ENCODE assay signal across 10 cellular contexts in the genomic region with DNA sequence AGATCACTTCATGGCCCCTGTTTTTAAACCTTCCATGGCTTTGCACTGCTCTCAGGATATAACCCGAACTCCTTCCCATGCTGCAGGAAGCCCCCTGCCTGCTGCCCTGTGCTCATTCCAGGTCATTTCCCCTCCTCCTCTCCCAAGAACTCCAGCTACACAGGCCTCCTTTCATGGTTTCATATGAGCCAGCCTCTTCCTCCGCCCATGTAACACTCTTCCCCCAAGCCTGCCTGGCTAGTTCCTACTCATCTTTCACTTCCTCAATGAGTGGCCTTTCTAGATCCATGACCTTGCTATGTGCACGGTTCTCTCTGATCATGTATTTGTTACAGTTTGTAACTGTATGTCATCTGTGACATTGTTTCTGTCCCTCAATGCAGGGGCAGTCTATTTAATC. TPM values are rescaled to one million over a fixed set of nuclear protein-coding genes. Genes with fewer than 3 reads are reported as not detected.
A peak's percentile ranks its signal among the peaks of the same experiment; 100 is the strongest.
DNase-seq lines count a peak whose midpoint lies in the region; ATAC-seq and TF ChIP-seq lines count a peak whose summit lies in the region.
"Had no signal": no experiment of that assay in that cellular context is flagged by ENCODE, and none has a peak within 500 bp of the region (broad histone marks: within the 10 kb centered on the region; RNA-seq: fewer than 3 reads in every experiment).

No MANE protein-coding gene starts in this region.

- peak; percentile 48 for ATAC-seq in GM19452 (IDR thresholded peaks at IDR 0.05; ENCODE audit: unreplicated experiment)
- ATAC-seq in HG03342 (IDR thresholded peaks at IDR 0.05; ENCODE audit: unreplicated experiment) = peak; percentile 51

- H3K4me1 Mint-ChIP-seq in T-helper 2 cell treated with Interferon-gamma antibody and Interleukin-4, amounts not matched to agents 5 μg/mL and 100 μg/mL, for 36 hours (ENCODE audit: low read depth) = peaks cover 41% of the 10 kb centered on the region
- no peaks in the 10 kb centered on the region for H3K4me1 Mint-ChIP-seq in Caco-2 (ENCODE audit: low read depth, unreplicated experiment)

- peak overlapping the region; percentile 89 for H3K4me2 ChIP-seq in BLaER1

- BruUV-seq in Caco-2 (replicated peaks; lab: Mats Ljungman, UMichigan) = no TSS peak

- H3K9ac ChIP-seq in BLaER1 = peak overlapping the region; percentile 30; the same call in 1 of the 2 replicates

- CTCF ChIA-PET in Caco-2 (lab: Charles Lee) = interaction anchor here (0.5 kb wide), 1 partner anchor 17 kb away, joined by 3 read pairs; no protein-coding TSS in a partner anchor

- no peaks in the 10 kb centered on the region for H3K36me3 ChIP-seq in BLaER1
- no peaks in the 10 kb centered on the region for H3K36me3 ChIP-seq in Caco-2 (ENCODE audit: control insufficient read depth, insufficient read depth, low read length)
- H3K36me3 ChIP-seq: adrenal gland had no signal

- H3K4me1 ChIP-seq in BLaER1 (peaks cover 96% of the 10 kb centered on the region), Caco-2 (no peaks in the 10 kb centered on the region)

- POLR2A ChIA-PET in Caco-2 (lab: Charles Lee) = no interaction called here

- H3K27ac ChIP-seq in BLaER1 (peak overlapping the region; percentile 64), caudate nucleus (ENCODE audit: low read depth, low read length) (peak overlapping the region; percentile 53)

- no peaks in the 10 kb centered on the region for H3K27me3 Mint-ChIP-seq in T-helper 2 cell treated with Interferon-gamma antibody and Interleukin-4, amounts not matched to agents 5 μg/mL and 100 μg/mL, for 36 hours (ENCODE audit: low read depth)
- no peaks in the 10 kb centered on the region for H3K27me3 Mint-ChIP-seq in Caco-2 (ENCODE audit: insufficient read depth, unreplicated experiment)

- intact Hi-C loops in Caco-2 (cut with micrococcal nuclease; ENCODE audit: unreplicated experiment) = no loop called here

- no peaks in the 10 kb centered on the region for H4K20me1 ChIP-seq in BLaER1

- H3K27me3 ChIP-seq in BLaER1 (no peaks in the 10 kb centered on the region), Caco-2 (replicated peaks; ENCODE audit: control insufficient read depth, insufficient read depth, low read length) (no peaks in the 10 kb centered on the region)
- H3K27me3 ChIP-seq: adrenal gland had no signal

- no peaks in the 10 kb centered on the region for H3K9me3 Mint-ChIP-seq in T-helper 2 cell treated with Interferon-gamma antibody and Interleukin-4, amounts not matched to agents 5 μg/mL and 100 μg/mL, for 36 hours
- no peaks in the 10 kb centered on the region for H3K9me3 Mint-ChIP-seq in Caco-2 (ENCODE audit: unreplicated experiment)

- H3K4me3 ChIP-seq in BLaER1 (0 out of 2 replicates have a peak overlapping the region, but pooled peaks have one; percentile 12), Caco-2 (ENCODE audit: low read depth, low read length) (no peak overlapping the region)
- H3K4me3 ChIP-seq: adrenal gland had no signal

- H3K4me3 Mint-ChIP-seq in T-helper 2 cell treated with Interferon-gamma antibody and Interleukin-4, amounts not matched to agents 5 μg/mL and 100 μg/mL, for 36 hours = no peak overlapping the region
- no peak overlapping the region for H3K4me3 Mint-ChIP-seq in Caco-2 (ENCODE audit: unreplicated experiment)

- TF ChIP-seq CTCF in Caco-2 (IDR thresholded peaks at IDR 0.05; ENCODE audit: insufficient read depth in 1 of 2, low read depth in 1 of 2, low read length in 1 of 2, severe bottlenecking in 1 of 2, unreplicated experiment in 1 of 2) = no peak

- H3K9me3 ChIP-seq in BLaER1 = no peaks in the 10 kb centered on the region
- no peaks in the 10 kb centered on the region for H3K9me3 ChIP-seq in Caco-2
- H3K9me3 ChIP-seq: adrenal gland had no signal

- no peak overlapping the region for H3K27ac Mint-ChIP-seq in T-helper 2 cell treated with Interferon-gamma antibody and Interleukin-4, amounts not matched to agents 5 μg/mL and 100 μg/mL, for 36 hours
- no peak overlapping the region for H3K27ac Mint-ChIP-seq in Caco-2 (ENCODE audit: unreplicated experiment)

- peaks cover 1% of the 10 kb centered on the region for H3K36me3 Mint-ChIP-seq in T-helper 2 cell treated with Interferon-gamma antibody and Interleukin-4, amounts not matched to agents 5 μg/mL and 100 μg/mL, for 36 hours (ENCODE audit: low read depth)
- H3K36me3 Mint-ChIP-seq in Caco-2 (ENCODE audit: insufficient read depth, unreplicated experiment) = no peaks in the 10 kb centered on the region

- DNase-seq in caudate nucleus (lab: John Stamatoyannopoulos, UW) (no peak), NCI-H2107 (lab: John Stamatoyannopoulos, UW) (no peak), NCI-H146 (lab: John Stamatoyannopoulos, UW) (no peak), Caco-2 (no peak)
- DNase-seq in T-helper 2 cell treated with Interferon-gamma antibody and Interleukin-4, amounts not matched to agents 5 μg/mL and 100 μg/mL, for 36 hours (ENCODE audit: low spot score) = no peak

RNA-seq across cellular contexts. Expression of a gene that starts 3.1 kb away (rescaled TPM):
- total RNA-seq in Caco-2 (2022) = 0.58 TPM in 1 of 2 replicates, not detected in the other

RNA-seq across cellular contexts. Expression of a gene that starts 42.2 kb away (rescaled TPM):
- total RNA-seq in Caco-2 (2022) = 123 and 135 TPM in 2 replicates

RNA-seq across cellular contexts. Expression of a gene that starts 59.8 kb away (rescaled TPM):
- not detected in 2 replicates for total RNA-seq in Caco-2 (2022)
- total RNA-seq: adrenal gland, NCI-H460 had no signal
